In the genomic region with DNA sequence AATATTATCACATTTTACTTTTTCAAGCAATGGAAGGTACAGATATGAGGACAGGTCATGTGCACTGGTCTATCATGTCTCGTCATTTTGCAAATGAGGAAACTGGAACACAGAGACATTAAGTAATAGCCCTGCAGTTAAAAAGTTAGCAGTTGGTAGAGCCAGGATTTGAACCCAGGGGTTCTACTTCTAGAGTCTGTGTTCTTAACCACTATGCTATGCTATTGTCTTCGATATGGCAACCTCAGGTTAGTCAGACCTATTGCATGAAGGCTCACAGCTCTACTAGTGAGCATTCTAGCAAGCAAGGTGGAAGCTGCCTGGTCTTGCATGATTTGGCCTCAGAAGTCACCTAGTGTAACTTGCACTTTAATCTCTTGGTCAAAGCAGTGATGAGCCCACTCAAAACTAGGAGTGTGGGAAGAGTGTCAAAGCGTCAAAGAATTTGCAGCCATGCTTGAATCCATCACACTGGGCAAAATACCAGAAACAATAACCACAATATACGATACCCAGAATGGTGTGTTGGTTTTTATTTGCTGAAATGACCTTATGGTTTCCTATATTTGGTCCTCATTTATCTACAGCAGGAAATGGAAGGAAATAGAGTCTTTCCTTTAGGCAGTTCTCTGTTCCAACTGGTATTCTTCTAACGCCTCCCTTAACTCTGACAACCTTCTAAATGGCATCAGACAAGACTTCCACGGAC, we compare ENCODE assay signal across 21 cellular contexts. TPM values are rescaled to one million over a fixed set of nuclear protein-coding genes. Genes with fewer than 3 reads are reported as not detected.
DNase-seq lines count a peak whose midpoint lies in the region; ATAC-seq and TF ChIP-seq lines count a peak whose summit lies in the region.
"Had no signal": no experiment of that assay in that cellular context is flagged by ENCODE, and none has a peak within 500 bp of the region (broad histone marks: within the 10 kb centered on the region; RNA-seq: fewer than 3 reads in every experiment).

No MANE protein-coding gene starts in this region.

- H3K27me3 ChIP-seq in MG63 (no peaks in the 10 kb centered on the region), foreskin keratinocyte (no peaks in the 10 kb centered on the region)
- H3K27me3 ChIP-seq: esophagus squamous epithelium had no signal

- ATAC-seq in GM18511 (IDR thresholded peaks at IDR 0.05; ENCODE audit: unreplicated experiment) (peak; percentile 66), foreskin keratinocyte (peak; percentile 96), GM21447 (IDR thresholded peaks at IDR 0.05; ENCODE audit: unreplicated experiment) (no peak), GM19452 (IDR thresholded peaks at IDR 0.05; ENCODE audit: unreplicated experiment) (no peak)

- TF ChIP-seq CTCF in foreskin keratinocyte (conservative IDR thresholded peaks at IDR 0.05): no peak

- H3K9me3 ChIP-seq in MG63: no peaks in the 10 kb centered on the region
- H3K9me3 ChIP-seq in SK-N-MC (ENCODE audit: low read depth, low read length): no peaks in the 10 kb centered on the region
- H3K9me3 ChIP-seq: esophagus squamous epithelium had no signal

- peak overlapping the region; percentile 13 for H3K9ac ChIP-seq in SK-N-MC (ENCODE audit: insufficient read length)

- H3K4me3 ChIP-seq in MG63 (no peak overlapping the region), SK-N-MC (peak overlapping the region; percentile 81)
- H3K4me3 ChIP-seq: esophagus squamous epithelium had no signal

- H3K27ac ChIP-seq in SK-N-MC (peak overlapping the region; percentile 19), foreskin keratinocyte (no peak overlapping the region), caudate nucleus (ENCODE audit: low read depth, low read length) (no peak overlapping the region)
- H3K27ac ChIP-seq: C4-2B, esophagus squamous epithelium had no signal

- DNase-seq in MG63: peak; percentile 7
- DNase-seq in SK-N-MC (ENCODE audit: low read depth, low spot score): no peak
- peak; percentile 54 to 87 for DNase-seq in foreskin keratinocyte
- DNase-seq in caudate nucleus (lab: John Stamatoyannopoulos, UW): no peak
- no peak for DNase-seq in NCI-H524 treated with DMSO at 0.1 percent for 48 hours (lab: John Stamatoyannopoulos, UW)
- DNase-seq: activated B cell treated with CpG ODN at 0.5 μM for 24 hours; activated CD8-positive, alpha-beta memory T cell treated with anti-CD3 and anti-CD28 coated beads, Interleukin-2, amount 50 U/mL, for 4 hours; activated naive CD8-positive, alpha-beta T cell treated with anti-CD3 and anti-CD28 coated beads, Interleukin-2, amount 10 ng/mL, durations not matched to agents 7 days and 5 days; cerebellar nuclear complex; esophagus squamous epithelium; H7; NCI-H1105 treated with DMSO at 0.1 percent for 48 hours; NCI-H82; stimulated activated CD4-positive, alpha-beta T cell treated with anti-CD3 and anti-CD28 coated beads, Interleukin-12 subunit alpha, Interleukin-12 subunit beta, amount 100 ng/mL, for 4 hours; substantia nigra; SW 1271 had no signal

- H3K36me3 ChIP-seq in MG63 (no peaks in the 10 kb centered on the region), SK-N-MC (ENCODE audit: insufficient read depth, low read length) (no peaks in the 10 kb centered on the region)
- H3K36me3 ChIP-seq: esophagus squamous epithelium had no signal

- H3K4me1 ChIP-seq in foreskin keratinocyte: no peaks in the 10 kb centered on the region
- H3K4me1 ChIP-seq: esophagus squamous epithelium had no signal

RNA-seq across cellular contexts. Expression of a gene that starts 20.4 kb away (rescaled TPM):
- total RNA-seq in MG63 (2014; rRNA removed; shearing (Covaris generic); ENCODE audit: low replicate concordance): 0.03 and 0.10 TPM in 2 replicates
- 7.3 and 8.2 TPM in 2 replicates for total RNA-seq in foreskin keratinocyte
- polyA plus RNA-seq in foreskin keratinocyte: 3.2 and 3.3 TPM in 2 replicates
- total RNA-seq: activated B cell treated with CpG ODN at 0.5 μM for 24 hours; activated naive CD8-positive, alpha-beta T cell treated with anti-CD3 and anti-CD28 coated beads, Interleukin-2, amount 10 ng/mL, durations not matched to agents 7 days and 5 days; G401 had no signal

Comparison
In these comparisons a context has a peak if more than half of its experiments do, and no peak if none do; other contexts are left out.
1. ATAC-seq: peak in GM18511 (single experiment) and foreskin keratinocyte (single experiment); none in GM21447 (single experiment) and GM19452 (single experiment).
2. DNase-seq: peak in MG63 (single experiment) and foreskin keratinocyte (2 of 2); none in SK-N-MC (single experiment), caudate nucleus (0 of 61) and NCI-H524 treated with DMSO at 0.1 percent for 48 hours (single experiment).